Comparison of ENCODE assay signal across 8 cellular contexts in the genomic region with DNA sequence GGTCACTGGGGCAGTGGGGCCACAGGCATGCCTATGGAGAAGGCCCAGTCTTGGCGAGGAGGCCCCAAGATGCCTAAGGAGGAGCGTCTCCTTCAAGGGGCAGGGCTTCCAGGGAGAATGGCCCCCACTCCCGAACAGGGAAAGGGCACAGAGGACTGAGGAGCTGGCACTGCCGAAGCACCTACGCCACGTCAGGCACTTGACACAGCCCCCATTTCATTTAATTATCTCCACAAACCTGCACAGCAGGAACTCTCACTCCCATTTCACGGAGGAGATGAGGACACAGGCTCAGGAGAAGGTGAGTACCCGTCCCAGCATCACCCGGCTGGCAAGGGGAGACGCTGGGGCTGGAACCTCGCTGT. TPM values are rescaled to one million over a fixed set of nuclear protein-coding genes. Genes with fewer than 3 reads are reported as not detected.
DNase-seq lines count a peak whose midpoint lies in the region; ATAC-seq, FAIRE-seq and TF ChIP-seq lines count a peak whose summit lies in the region.

No MANE protein-coding gene starts in this region.

- TF ChIP-seq POLR2A in suprapubic skin (IDR thresholded peaks at IDR 0.05), result no peak

- peak overlapping the region; percentile 36 for H3K9ac ChIP-seq in keratinocyte (ENCODE audit: control insufficient read depth, extremely low read depth, insufficient read depth, low read length)

- no peak overlapping the region for H3K27ac ChIP-seq in keratinocyte (ENCODE audit: control insufficient read depth, insufficient read depth, low read length)
- peak overlapping the region; percentile 82 for H3K27ac ChIP-seq in suprapubic skin

- H3K4me3 ChIP-seq in keratinocyte (ENCODE audit: control insufficient read depth in 2 of 3, extremely low read depth in 1 of 3, insufficient read depth in 2 of 3, low read depth in 1 of 3, low read length in 3 of 3), result peak overlapping the region in 2 of 3 experiments; percentile 41 to 61
- H3K4me3 ChIP-seq in suprapubic skin, result peak overlapping the region; percentile 55

- CTCF ChIA-PET in activated CD8-positive, alpha-beta memory T cell treated with anti-CD3 and anti-CD28 coated beads, Interleukin-2, amount 10 ng/mL, durations not matched to agents 7 days and 5 days (lab: Charles Lee), result interaction anchor here (1.3 kb wide), 1 partner anchor 12 kb away, joined by 3 read pairs; no protein-coding TSS in a partner anchor

- H3K36me3 Mint-ChIP-seq in activated CD8-positive, alpha-beta memory T cell treated with anti-CD3 and anti-CD28 coated beads, Interleukin-2, amount 10 ng/mL, durations not matched to agents 7 days and 5 days, result no peaks in the 10 kb centered on the region
- H3K36me3 Mint-ChIP-seq in activated T-helper 1 cell treated with anti-CD3 and anti-CD28 coated beads, Interleukin-12 subunit alpha, Interleukin-12 subunit beta, Interleukin-2, Interleukin-4 antibody, amounts not matched to agents 30 ng/mL and 10 ng/mL and 1 ng/mL, durations not matched to agents 14 hours and 24 hours and 36 hours (ENCODE audit: low read depth), result no peaks in the 10 kb centered on the region

- DNase-seq in activated CD8-positive, alpha-beta memory T cell treated with anti-CD3 and anti-CD28 coated beads, Interleukin-2, amount 10 ng/mL, durations not matched to agents 7 days and 5 days, result no peak
- DNase-seq in activated CD8-positive, alpha-beta memory T cell treated with anti-CD3 and anti-CD28 coated beads for 24 hours, result no peak
- no peak for DNase-seq in activated T-helper 1 cell treated with anti-CD3 and anti-CD28 coated beads, Interleukin-12 subunit alpha, Interleukin-12 subunit beta, Interleukin-2, Interleukin-4 antibody, amounts not matched to agents 30 ng/mL and 10 ng/mL and 1 ng/mL, durations not matched to agents 14 hours and 24 hours and 36 hours (ENCODE audit: low spot score)
- DNase-seq in keratinocyte (ENCODE audit: low read depth, low spot score), result no peak
- DNase-seq in suprapubic skin (ENCODE audit: low spot score in 2 of 2), result no peak
- no peak for DNase-seq in stimulated activated CD4-positive, alpha-beta T cell treated with anti-CD3 and anti-CD28 coated beads, Interleukin-2, amount 100 ng/mL, for 48 hours
- no peak for DNase-seq in NCI-H128 (lab: John Stamatoyannopoulos, UW; ENCODE audit: unreplicated experiment)

- peak overlapping the region; percentile 35 for H3K4me3 Mint-ChIP-seq in activated CD8-positive, alpha-beta memory T cell treated with anti-CD3 and anti-CD28 coated beads, Interleukin-2, amount 10 ng/mL, durations not matched to agents 7 days and 5 days
- H3K4me3 Mint-ChIP-seq in activated T-helper 1 cell treated with anti-CD3 and anti-CD28 coated beads, Interleukin-12 subunit alpha, Interleukin-12 subunit beta, Interleukin-2, Interleukin-4 antibody, amounts not matched to agents 30 ng/mL and 10 ng/mL and 1 ng/mL, durations not matched to agents 14 hours and 24 hours and 36 hours, result peak overlapping the region; percentile 53

- no peaks in the 10 kb centered on the region for H4K20me1 ChIP-seq in keratinocyte (ENCODE audit: control insufficient read depth, extremely low read depth, insufficient read depth, low read length)

- peaks cover 53% of the 10 kb centered on the region for H3K4me1 ChIP-seq in keratinocyte (ENCODE audit: control insufficient read depth, extremely low read depth, insufficient read depth, low read length)
- peaks cover 63% of the 10 kb centered on the region for H3K4me1 ChIP-seq in suprapubic skin

- TF ChIP-seq CTCF in keratinocyte (optimal IDR thresholded peaks at IDR 0.05 in 1 of 3, IDR thresholded peaks at IDR 0.05 in 1 of 3, conservative IDR thresholded peaks at IDR 0.05 in 1 of 3; ENCODE audit: extremely low read depth in 1 of 3, insufficient read depth in 2 of 3, low read length in 3 of 3), result no peak
- TF ChIP-seq CTCF in suprapubic skin (IDR thresholded peaks at IDR 0.05), result no peak

- H3K79me2 ChIP-seq in keratinocyte (ENCODE audit: control insufficient read depth, insufficient read depth, low read length), result no peaks in the 10 kb centered on the region

- no peaks in the 10 kb centered on the region for H3K36me3 ChIP-seq in keratinocyte (ENCODE audit: control insufficient read depth in 2 of 2, extremely low read depth in 1 of 2, insufficient read depth in 2 of 2, low read length in 2 of 2)
- no peaks in the 10 kb centered on the region for H3K36me3 ChIP-seq in suprapubic skin

- H3K27ac Mint-ChIP-seq in activated CD8-positive, alpha-beta memory T cell treated with anti-CD3 and anti-CD28 coated beads, Interleukin-2, amount 10 ng/mL, durations not matched to agents 7 days and 5 days, result no peak overlapping the region
- no peak overlapping the region for H3K27ac Mint-ChIP-seq in activated T-helper 1 cell treated with anti-CD3 and anti-CD28 coated beads, Interleukin-12 subunit alpha, Interleukin-12 subunit beta, Interleukin-2, Interleukin-4 antibody, amounts not matched to agents 30 ng/mL and 10 ng/mL and 1 ng/mL, durations not matched to agents 14 hours and 24 hours and 36 hours

- peak overlapping the region; percentile 90 for H3K4me2 ChIP-seq in keratinocyte (ENCODE audit: control insufficient read depth, extremely low read depth, insufficient read depth, low read depth, low read length)

- H3K27me3 Mint-ChIP-seq in activated CD8-positive, alpha-beta memory T cell treated with anti-CD3 and anti-CD28 coated beads, Interleukin-2, amount 10 ng/mL, durations not matched to agents 7 days and 5 days, result peaks cover 56% of the 10 kb centered on the region
- H3K27me3 Mint-ChIP-seq in activated T-helper 1 cell treated with anti-CD3 and anti-CD28 coated beads, Interleukin-12 subunit alpha, Interleukin-12 subunit beta, Interleukin-2, Interleukin-4 antibody, amounts not matched to agents 30 ng/mL and 10 ng/mL and 1 ng/mL, durations not matched to agents 14 hours and 24 hours and 36 hours (ENCODE audit: insufficient read depth), result peaks cover 34% of the 10 kb centered on the region

- H3K9me3 ChIP-seq in keratinocyte (ENCODE audit: control insufficient read depth, low read depth, low read length) (no peaks in the 10 kb centered on the region), suprapubic skin (no peaks in the 10 kb centered on the region)

- no peak for FAIRE-seq in keratinocyte (lab: Jason Lieb, UNC)

- H3K27me3 ChIP-seq in keratinocyte (ENCODE audit: control insufficient read depth, extremely low read depth, insufficient read depth, low read length) (no peaks in the 10 kb centered on the region), suprapubic skin (peaks cover 14% of the 10 kb centered on the region)

- TF ChIP-seq EP300 in suprapubic skin (IDR thresholded peaks at IDR 0.05), result no peak

- 55% methylated on average over 2 of the region's 11 CpGs for WGBS in suprapubic skin

- dilution Hi-C loops in keratinocyte (cut with MboI; ENCODE audit: extremely low pct_ligation_motif_present, low sequenced_read_pairs), result no loop called here

- H3K9me3 Mint-ChIP-seq in activated CD8-positive, alpha-beta memory T cell treated with anti-CD3 and anti-CD28 coated beads, Interleukin-2, amount 10 ng/mL, durations not matched to agents 7 days and 5 days (ENCODE audit: low read depth), result no peaks in the 10 kb centered on the region
- H3K9me3 Mint-ChIP-seq in activated T-helper 1 cell treated with anti-CD3 and anti-CD28 coated beads, Interleukin-12 subunit alpha, Interleukin-12 subunit beta, Interleukin-2, Interleukin-4 antibody, amounts not matched to agents 30 ng/mL and 10 ng/mL and 1 ng/mL, durations not matched to agents 14 hours and 24 hours and 36 hours, result no peaks in the 10 kb centered on the region

- no peaks in the 10 kb centered on the region for H3K9me1 ChIP-seq in keratinocyte (ENCODE audit: control insufficient read depth, extremely low read depth, insufficient read depth, low read length)

- H3K4me1 Mint-ChIP-seq in activated CD8-positive, alpha-beta memory T cell treated with anti-CD3 and anti-CD28 coated beads, Interleukin-2, amount 10 ng/mL, durations not matched to agents 7 days and 5 days, result peaks cover 4% of the 10 kb centered on the region
- H3K4me1 Mint-ChIP-seq in activated T-helper 1 cell treated with anti-CD3 and anti-CD28 coated beads, Interleukin-12 subunit alpha, Interleukin-12 subunit beta, Interleukin-2, Interleukin-4 antibody, amounts not matched to agents 30 ng/mL and 10 ng/mL and 1 ng/mL, durations not matched to agents 14 hours and 24 hours and 36 hours (ENCODE audit: low read depth), result peaks cover 8% of the 10 kb centered on the region

- intact Hi-C loops in activated T-helper 1 cell treated with anti-CD3 and anti-CD28 coated beads, Interleukin-12 subunit alpha, Interleukin-12 subunit beta, Interleukin-2, Interleukin-4 antibody, amounts not matched to agents 30 ng/mL and 10 ng/mL and 1 ng/mL, durations not matched to agents 14 hours and 24 hours and 36 hours (cut with micrococcal nuclease), result no loop called here

- ATAC-seq in activated CD8-positive, alpha-beta memory T cell treated with anti-CD3 and anti-CD28 coated beads, Interleukin-2, amount 10 ng/mL, durations not matched to agents 7 days and 5 days, result no peak
- no peak for ATAC-seq in HG03432 (IDR thresholded peaks at IDR 0.05; ENCODE audit: unreplicated experiment)

- peak overlapping the region; percentile 75 for H2AFZ ChIP-seq in keratinocyte (ENCODE audit: control insufficient read depth, low read length)

RNA-seq across cellular contexts. Expression of a gene that starts 26.0 kb away (rescaled TPM):
- 10 to 100 TPM; 10.0 to 10.7 TPM for total RNA-seq in activated CD8-positive, alpha-beta memory T cell treated with anti-CD3 and anti-CD28 coated beads, Interleukin-2, amount 10 ng/mL, durations not matched to agents 7 days and 5 days
- total RNA-seq in activated T-helper 1 cell treated with anti-CD3 and anti-CD28 coated beads, Interleukin-12 subunit alpha, Interleukin-12 subunit beta, Interleukin-2, Interleukin-4 antibody, amounts not matched to agents 30 ng/mL and 10 ng/mL and 1 ng/mL, durations not matched to agents 14 hours and 24 hours and 36 hours, result 42.8 and 43.0 TPM in 2 replicates
- 2.8 to 7.0 TPM (median 5.6 TPM) in 3 replicates for polyA plus RNA-seq in keratinocyte
- polyA plus RNA-seq in keratinocyte (2011; ENCODE audit: low read depth), result 97.2 TPM
- polyA plus RNA-seq in keratinocyte (2011; cell fraction: cytosol; rRNA removed), result 10.2 and 11.2 TPM in 2 replicates
- polyA plus RNA-seq in keratinocyte (2011; cell fraction: nucleus; rRNA removed), result 24.6 and 29.8 TPM in 2 replicates
- polyA plus RNA-seq in keratinocyte (2012; ENCODE audit: low replicate concordance), result 9.1 and 116 TPM in 2 replicates
- polyA minus RNA-seq in keratinocyte, result 6.4 to 11.1 TPM (median 9.3 TPM) in 3 replicates
- 15.0 TPM for polyA minus RNA-seq in keratinocyte (2011; cell fraction: cytosol; rRNA and poly(A)+ RNA removed)
- polyA minus RNA-seq in keratinocyte (2011; cell fraction: nucleus; rRNA and poly(A)+ RNA removed), result 9.7 and 12.6 TPM in 2 replicates
- total RNA-seq in suprapubic skin, result 100 to 1,000 TPM; 130 to 445 (median 257) TPM

RNA-seq across cellular contexts. Expression of a gene that starts 51.8 kb away (rescaled TPM):
- total RNA-seq in activated CD8-positive, alpha-beta memory T cell treated with anti-CD3 and anti-CD28 coated beads, Interleukin-2, amount 10 ng/mL, durations not matched to agents 7 days and 5 days, result 100 to 1,000 TPM in 1 of 2 experiments, 10 to 100 TPM in 1; 92.2 to 134 TPM
- total RNA-seq in activated T-helper 1 cell treated with anti-CD3 and anti-CD28 coated beads, Interleukin-12 subunit alpha, Interleukin-12 subunit beta, Interleukin-2, Interleukin-4 antibody, amounts not matched to agents 30 ng/mL and 10 ng/mL and 1 ng/mL, durations not matched to agents 14 hours and 24 hours and 36 hours, result 201 and 219 TPM in 2 replicates
- polyA plus RNA-seq in keratinocyte, result 96.4 to 137 TPM (median 99.8 TPM) in 3 replicates
- polyA plus RNA-seq in keratinocyte (2011; ENCODE audit: low read depth), result 204 TPM
- polyA plus RNA-seq in keratinocyte (2011; cell fraction: cytosol; rRNA removed), result 94.9 and 161 TPM in 2 replicates
- polyA plus RNA-seq in keratinocyte (2011; cell fraction: nucleus; rRNA removed), result 55.3 and 68.1 TPM in 2 replicates
- 123 and 125 TPM in 2 replicates for polyA plus RNA-seq in keratinocyte (2012; ENCODE audit: low replicate concordance)
- polyA minus RNA-seq in keratinocyte, result 22.5 to 200 TPM (median 154 TPM) in 3 replicates
- polyA minus RNA-seq in keratinocyte (2011; cell fraction: cytosol; rRNA and poly(A)+ RNA removed), result 121 TPM
- polyA minus RNA-seq in keratinocyte (2011; cell fraction: nucleus; rRNA and poly(A)+ RNA removed), result 33.1 and 62.9 TPM in 2 replicates
- total RNA-seq in suprapubic skin, result 10 to 100 TPM; 71.2 to 99.9 (median 87.7) TPM

RNA-seq across cellular contexts. Expression of a gene that starts 52.4 kb away (rescaled TPM):
- 1 to 10 TPM; 1.7 to 5.4 TPM for total RNA-seq in activated CD8-positive, alpha-beta memory T cell treated with anti-CD3 and anti-CD28 coated beads, Interleukin-2, amount 10 ng/mL, durations not matched to agents 7 days and 5 days
- 5.1 and 5.4 TPM in 2 replicates for total RNA-seq in activated T-helper 1 cell treated with anti-CD3 and anti-CD28 coated beads, Interleukin-12 subunit alpha, Interleukin-12 subunit beta, Interleukin-2, Interleukin-4 antibody, amounts not matched to agents 30 ng/mL and 10 ng/mL and 1 ng/mL, durations not matched to agents 14 hours and 24 hours and 36 hours
- 0.19 to 0.41 TPM (median 0.35 TPM) in 3 replicates for polyA plus RNA-seq in keratinocyte
- polyA plus RNA-seq in keratinocyte (2011; ENCODE audit: low read depth), result not detected
- 0.21 and 0.35 TPM in 2 replicates for polyA plus RNA-seq in keratinocyte (2011; cell fraction: cytosol; rRNA removed)
- polyA plus RNA-seq in keratinocyte (2011; cell fraction: nucleus; rRNA removed), result 0.23 and 0.29 TPM in 2 replicates
- 0.27 and 0.69 TPM in 2 replicates for polyA plus RNA-seq in keratinocyte (2012; ENCODE audit: low replicate concordance)
- polyA minus RNA-seq in keratinocyte, result 7.4 TPM in 1 of 3 replicates, not detected in the others
- 0.96 TPM for polyA minus RNA-seq in keratinocyte (2011; cell fraction: cytosol; rRNA and poly(A)+ RNA removed)
- not detected in 2 replicates for polyA minus RNA-seq in keratinocyte (2011; cell fraction: nucleus; rRNA and poly(A)+ RNA removed)
- total RNA-seq in suprapubic skin, result 1 to 10 TPM; 1.5 to 2.6 (median 1.8) TPM
